8 cellular contexts compared by ENCODE assay signal in genomic region chr1:151993084-151993733, GRCh38. TPM values are rescaled to one million over a fixed set of nuclear protein-coding genes. Genes with fewer than 3 reads are reported as not detected.
A peak's percentile ranks its signal among the peaks of the same experiment; 100 is the strongest.
DNase-seq lines count a peak whose midpoint lies in the region; ATAC-seq and TF ChIP-seq lines count a peak whose summit lies in the region.

No MANE protein-coding gene starts in this region.

- peak overlapping the region; percentile 67 for H3K9ac ChIP-seq in iPS-20b (ENCODE audit: low read depth, low read length)

- ATAC-seq in GM19463 (IDR thresholded peaks at IDR 0.05; ENCODE audit: unreplicated experiment) (no peak), omental fat pad (ENCODE audit: low FRiP score) (no peak)

- DNase-seq in GM20000 (ENCODE audit: low spot score) (peak; percentile 34), RPMI8226 (peak; percentile 21), NCI-H128 (lab: John Stamatoyannopoulos, UW; ENCODE audit: unreplicated experiment) (no peak), omental fat pad (ENCODE audit: low spot score) (no peak)
- peak; percentile 37 for DNase-seq in stimulated activated CD4-positive, alpha-beta T cell treated with anti-CD3 and anti-CD28 coated beads, Interleukin-4, amount 100 ng/mL, for 1 hour

- H3K4me1 ChIP-seq in iPS-20b (ENCODE audit: insufficient read depth, low read length), result peaks cover 42% of the 10 kb centered on the region

- no peaks in the 10 kb centered on the region for H3K36me3 ChIP-seq in iPS-20b (ENCODE audit: insufficient read depth, low read depth, low read length)

- peak overlapping the region; percentile 82 for H3K4me3 ChIP-seq in iPS-20b (ENCODE audit: low read length)

- H3K9me3 ChIP-seq in iPS-20b (ENCODE audit: insufficient read depth, low read depth, low read length), result no peaks in the 10 kb centered on the region

- peaks cover 55% of the 10 kb centered on the region for H3K27me3 ChIP-seq in iPS-20b (ENCODE audit: insufficient read depth, low read length)

- TF ChIP-seq CTCF in GM20000 (IDR thresholded peaks at IDR 0.05; ENCODE audit: extremely low read depth, missing control alignments) (no peak), omental fat pad (IDR thresholded peaks at IDR 0.05) (no peak)

- H3K27ac ChIP-seq in angular gyrus (ENCODE audit: low read depth, low read length) (peak overlapping the region; percentile 32), iPS-20b (ENCODE audit: low read length) (no peak overlapping the region)

RNA-seq across cellular contexts. Expression of gene S100A10, which starts 0.5 kb away (rescaled TPM):
- 100 to 1,000 TPM; 127 to 351 (median 161) TPM for total RNA-seq in omental fat pad

RNA-seq across cellular contexts. Expression of gene S100A11, which starts 43.6 kb away (rescaled TPM):
- 100 to 1,000 TPM; 211 to 389 (median 295) TPM for total RNA-seq in omental fat pad

Comparison
In these comparisons a context has a peak if more than half of its experiments do, and no peak if none do; other contexts are left out.
1. DNase-seq: peak in GM20000 (single experiment), RPMI8226 (single experiment) and stimulated activated CD4-positive, alpha-beta T cell treated with anti-CD3 and anti-CD28 coated beads, Interleukin-4, amount 100 ng/mL, for 1 hour (single experiment); none in NCI-H128 (single experiment) and omental fat pad (single experiment).